Comparison of ENCODE assay signal across 17 cellular contexts in the genomic region with DNA sequence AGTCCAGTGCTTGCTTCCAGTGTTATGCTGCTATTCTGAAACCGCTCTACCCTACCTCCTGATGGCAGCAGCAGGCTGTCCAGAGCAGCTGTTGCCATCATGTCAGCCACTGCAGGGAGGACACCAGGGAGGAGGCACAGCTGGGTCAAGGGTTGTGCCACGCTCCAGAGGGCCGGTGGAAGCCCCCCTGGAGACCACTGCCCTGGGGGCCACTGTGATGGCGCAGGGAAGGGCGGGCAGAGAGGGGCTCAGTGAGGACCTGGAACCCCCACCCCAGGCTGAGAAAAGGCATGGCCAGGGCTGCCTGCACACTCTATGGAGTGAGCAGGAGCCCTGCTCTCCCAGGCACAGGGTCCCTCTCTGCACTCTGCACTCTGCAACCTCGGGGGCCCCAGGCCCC.
DNase-seq lines count a peak whose midpoint lies in the region; TF ChIP-seq lines count a peak whose summit lies in the region.
"Had no signal": no experiment of that assay in that cellular context is flagged by ENCODE, and none has a peak within 500 bp of the region (broad histone marks: within the 10 kb centered on the region; RNA-seq: fewer than 3 reads in every experiment).

No MANE protein-coding gene starts in this region.

- H3K9me3 ChIP-seq in WERI-Rb-1 (ENCODE audit: severe bottlenecking) (peaks cover 4% of the 10 kb centered on the region), adrenal gland (replicated peaks in 1 of 3) (no peaks in the 10 kb centered on the region)

- H3K4me3 ChIP-seq in H7 (ENCODE audit: insufficient read depth, low read depth, low read length) (no peak overlapping the region), WERI-Rb-1 (ENCODE audit: low read depth, low read length) (no peak overlapping the region), adrenal gland (no peak overlapping the region)

- intact Hi-C loops in adrenal gland (cut with DNase I) = no loop called here

- TF ChIP-seq CTCF in WERI-Rb-1 (IDR thresholded peaks at IDR 0.05; ENCODE audit: low read depth, low read length) (0 out of 2 replicates have a peak, but pooled peaks have one; percentile 10), nephron progenitor cell (IDR thresholded peaks at IDR 0.05) (no peak), adrenal gland (IDR thresholded peaks at IDR 0.05) (no peak)

- WGBS in adrenal gland, 4 donors = 87 to 98% (median 93%) methylated on average over 5 to 6 of the region's 6 CpGs

- H3K27me3 Mint-ChIP-seq in nephron progenitor cell (ENCODE audit: low read depth, poor library complexity) = no peaks in the 10 kb centered on the region
- no peaks in the 10 kb centered on the region for H3K27me3 Mint-ChIP-seq in activated CD4-positive, alpha-beta memory T cell treated with anti-CD3 and anti-CD28 coated beads, Interleukin-2, amount 10 ng/mL, durations not matched to agents 7 days and 5 days
- H3K27me3 Mint-ChIP-seq: B cell; CD4-positive, alpha-beta T cell; IgD-negative memory B cell had no signal

- no peak overlapping the region for H3K4me3 Mint-ChIP-seq in nephron progenitor cell
- H3K4me3 Mint-ChIP-seq in activated CD4-positive, alpha-beta memory T cell treated with anti-CD3 and anti-CD28 coated beads, Interleukin-2, amount 10 ng/mL, durations not matched to agents 7 days and 5 days = no peak overlapping the region
- H3K4me3 Mint-ChIP-seq: B cell; CD4-positive, alpha-beta T cell; IgD-negative memory B cell had no signal

- POLR2A ChIA-PET in activated CD4-positive, alpha-beta memory T cell treated with anti-CD3 and anti-CD28 coated beads, Interleukin-2, amount 10 ng/mL, durations not matched to agents 7 days and 5 days (lab: Charles Lee) = no interaction called here

- no peak overlapping the region for H3K27ac Mint-ChIP-seq in nephron progenitor cell
- H3K27ac Mint-ChIP-seq in activated CD4-positive, alpha-beta memory T cell treated with anti-CD3 and anti-CD28 coated beads, Interleukin-2, amount 10 ng/mL, durations not matched to agents 7 days and 5 days = no peak overlapping the region
- H3K27ac Mint-ChIP-seq: B cell; CD4-positive, alpha-beta T cell; IgD-negative memory B cell had no signal

- H3K9me3 Mint-ChIP-seq in nephron progenitor cell = peaks cover 4% of the 10 kb centered on the region
- peaks cover 5% of the 10 kb centered on the region for H3K9me3 Mint-ChIP-seq in activated CD4-positive, alpha-beta memory T cell treated with anti-CD3 and anti-CD28 coated beads, Interleukin-2, amount 10 ng/mL, durations not matched to agents 7 days and 5 days

- H3K4me1 Mint-ChIP-seq in nephron progenitor cell = no peaks in the 10 kb centered on the region
- H3K4me1 Mint-ChIP-seq in activated CD4-positive, alpha-beta memory T cell treated with anti-CD3 and anti-CD28 coated beads, Interleukin-2, amount 10 ng/mL, durations not matched to agents 7 days and 5 days = no peaks in the 10 kb centered on the region
- H3K4me1 Mint-ChIP-seq: B cell, IgD-negative memory B cell had no signal

- H3K36me3 ChIP-seq in H7 (replicated peaks; ENCODE audit: control insufficient read depth, insufficient read depth, low read length) = no peaks in the 10 kb centered on the region
- no peaks in the 10 kb centered on the region for H3K36me3 ChIP-seq in WERI-Rb-1
- H3K36me3 ChIP-seq in adrenal gland (replicated peaks in 1 of 2) = no peaks in the 10 kb centered on the region

- DNase-seq in H7 (peak; percentile 19), WERI-Rb-1 (no peak), iPS-NIHi7 (ENCODE audit: extremely low spot score) (peak; percentile 24), nephron progenitor cell (peak; percentile 2), A172 (ENCODE audit: low spot score) (no peak), adrenal gland (no peak), superior temporal gyrus (ENCODE audit: extremely low spot score) (no peak)
- DNase-seq in activated CD4-positive, alpha-beta memory T cell treated with anti-CD3 and anti-CD28 coated beads, Interleukin-2, amount 10 ng/mL, durations not matched to agents 7 days and 5 days = no peak
- DNase-seq: ACHN; CD4-positive, alpha-beta T cell; DMS79; NCI-H146; NCI-H226; NCI-H526 had no signal

- H3K36me3 Mint-ChIP-seq in nephron progenitor cell (ENCODE audit: low read depth) = no peaks in the 10 kb centered on the region
- no peaks in the 10 kb centered on the region for H3K36me3 Mint-ChIP-seq in activated CD4-positive, alpha-beta memory T cell treated with anti-CD3 and anti-CD28 coated beads, Interleukin-2, amount 10 ng/mL, durations not matched to agents 7 days and 5 days (ENCODE audit: low read depth)
- H3K36me3 Mint-ChIP-seq: IgD-negative memory B cell had no signal

- no peak overlapping the region for H3K27ac ChIP-seq in WERI-Rb-1
- H3K27ac ChIP-seq in adrenal gland = no peak overlapping the region
- H3K27ac ChIP-seq: RWPE1 had no signal

- TF ChIP-seq POLR2A in adrenal gland (IDR thresholded peaks at IDR 0.05) = no peak

- CTCF ChIA-PET in activated CD4-positive, alpha-beta memory T cell treated with anti-CD3 and anti-CD28 coated beads, Interleukin-2, amount 10 ng/mL, durations not matched to agents 7 days and 5 days (lab: Charles Lee) = no interaction called here

- H3K27me3 ChIP-seq in H7 (ENCODE audit: control insufficient read depth, insufficient read depth, low read length) (no peaks in the 10 kb centered on the region), WERI-Rb-1 (ENCODE audit: insufficient read depth, low read depth, severe bottlenecking) (no peaks in the 10 kb centered on the region), adrenal gland (no peaks in the 10 kb centered on the region)

- no peaks in the 10 kb centered on the region for H3K4me1 ChIP-seq in adrenal gland (replicated peaks in 1 of 2)

Comparison
In these comparisons a context has a peak if more than half of its experiments do, and no peak if none do; other contexts are left out.
1. DNase-seq: peak in H7 (single experiment), iPS-NIHi7 (single experiment) and nephron progenitor cell (single experiment); none in WERI-Rb-1 (single experiment), A172 (single experiment), activated CD4-positive, alpha-beta memory T cell treated with anti-CD3 and anti-CD28 coated beads, Interleukin-2, amount 10 ng/mL, durations not matched to agents 7 days and 5 days (single experiment), adrenal gland (0 of 7) and superior temporal gyrus (single experiment).